In genomic region chr7:24477807-24478655, GRCh38 we compare ENCODE assay signal across 9 cellular contexts.
A peak's percentile ranks its signal among the peaks of the same experiment; 100 is the strongest.
DNase-seq lines count a peak whose midpoint lies in the region; ATAC-seq and TF ChIP-seq lines count a peak whose summit lies in the region.
"Had no signal": no experiment of that assay in that cellular context is flagged by ENCODE, and none has a peak within 500 bp of the region (broad histone marks: within the 10 kb centered on the region; RNA-seq: fewer than 3 reads in every experiment).

No MANE protein-coding gene starts in this region.

- H3K4me2 ChIP-seq in KMS-11 = peak overlapping the region; percentile 3; the same call in 1 of the 2 replicates

- H3K9me3 Mint-ChIP-seq in CD8-positive, alpha-beta T cell = no peaks in the 10 kb centered on the region

- no peaks in the 10 kb centered on the region for H4K20me1 ChIP-seq in KMS-11 (ENCODE audit: insufficient read depth)

- no peak for TF ChIP-seq CTCF in AG09309 (IDR thresholded peaks at IDR 0.05; ENCODE audit: control insufficient read depth, insufficient read depth, low read depth, low read length, missing control alignments)
- TF ChIP-seq CTCF in KMS-11 (conservative IDR thresholded peaks at IDR 0.05; ENCODE audit: low read depth, low read length) = no peak
- no peak for TF ChIP-seq CTCF in body of pancreas (IDR thresholded peaks at IDR 0.05)
- no peak for TF ChIP-seq CTCF in right lobe of liver (IDR thresholded peaks at IDR 0.05)
- TF ChIP-seq CTCF in CD8-positive, alpha-beta T cell (IDR thresholded peaks at IDR 0.05) = no peak

- peaks cover 14% of the 10 kb centered on the region for H3K4me1 ChIP-seq in KMS-11 (ENCODE audit: low read depth, poor library complexity, severe bottlenecking)
- H3K4me1 ChIP-seq in body of pancreas = peaks cover 36% of the 10 kb centered on the region
- peaks cover 0 to 21% (median 8%) of the 10 kb centered on the region in 4 donors for H3K4me1 ChIP-seq in right lobe of liver
- H3K4me1 ChIP-seq in CD8-positive, alpha-beta T cell (ENCODE audit: insufficient read depth, low read length) = no peaks in the 10 kb centered on the region

- H3K36me3 ChIP-seq in KMS-11 (ENCODE audit: insufficient read depth) (no peaks in the 10 kb centered on the region), body of pancreas (replicated peaks in 1 of 2; ENCODE audit: insufficient read depth in 1 of 2, low read depth in 2 of 2) (no peaks in the 10 kb centered on the region), right lobe of liver (no peaks in the 10 kb centered on the region)
- H3K36me3 ChIP-seq in CD8-positive, alpha-beta T cell (ENCODE audit: insufficient read depth, low read length) = no peaks in the 10 kb centered on the region

- no peak overlapping the region for H3K4me3 Mint-ChIP-seq in CD8-positive, alpha-beta T cell

- TF ChIP-seq POLR2A in body of pancreas (IDR thresholded peaks at IDR 0.05) (no peak), right lobe of liver (IDR thresholded peaks at IDR 0.05) (no peak)

- H3K27me3 ChIP-seq in KMS-11 (ENCODE audit: insufficient read depth, low read depth) (no peaks in the 10 kb centered on the region), body of pancreas (no peaks in the 10 kb centered on the region), right lobe of liver (no peaks in the 10 kb centered on the region)
- no peaks in the 10 kb centered on the region for H3K27me3 ChIP-seq in CD8-positive, alpha-beta T cell (ENCODE audit: insufficient read depth, low read length)

- H3K9me3 ChIP-seq in body of pancreas = no peaks in the 10 kb centered on the region
- no peaks in the 10 kb centered on the region for H3K9me3 ChIP-seq in right lobe of liver
- H3K9me3 ChIP-seq in CD8-positive, alpha-beta T cell (ENCODE audit: low read length) = no peaks in the 10 kb centered on the region

- no peaks in the 10 kb centered on the region for H3K4me1 Mint-ChIP-seq in CD8-positive, alpha-beta T cell (ENCODE audit: low read depth)

- CTCF ChIA-PET in CD8-positive, alpha-beta T cell (lab: Charles Lee) = interaction anchor here (0.6 kb wide), 1 partner anchor 846 kb away, joined by 3 read pairs; no protein-coding TSS in a partner anchor

- H3K4me3 ChIP-seq in AG09309 (ENCODE audit: control insufficient read depth, low read depth, low read length) (no peak overlapping the region), KMS-11 (IDR thresholded peaks at IDR 0.05; ENCODE audit: insufficient read depth, low read depth, low read length) (no peak overlapping the region), body of pancreas (no peak overlapping the region), right lobe of liver (no peak overlapping the region)
- H3K4me3 ChIP-seq in CD8-positive, alpha-beta T cell (ENCODE audit: low read depth, low read length) = no peak overlapping the region
- H3K4me3 ChIP-seq: skin epidermis had no signal

- DNase-seq in AG09309 (ENCODE audit: low read depth) (peak; percentile 55), body of pancreas (peak; percentile 13 to 48 (median 36)), right lobe of liver (no peak), NCI-H446 (lab: John Stamatoyannopoulos, UW) (no peak), HUDEP-2 (lab: John Stamatoyannopoulos, UW; ENCODE audit: unreplicated experiment in 76 of 76) (no peak)
- no peak for DNase-seq in CD8-positive, alpha-beta T cell

- H3K36me3 Mint-ChIP-seq in CD8-positive, alpha-beta T cell = no peaks in the 10 kb centered on the region

- no peak overlapping the region for H3K27ac ChIP-seq in KMS-11
- peak overlapping the region in 2 of 4 donors; percentile 37 to 42 for H3K27ac ChIP-seq in body of pancreas
- H3K27ac ChIP-seq in right lobe of liver = peak overlapping the region in 1 of 3 donors; percentile 10
- no peak overlapping the region for H3K27ac ChIP-seq in CD8-positive, alpha-beta T cell (ENCODE audit: low read depth, low read length)

- WGBS in body of pancreas, 2 donors = 42% methylated on average over 5 of the region's 5 CpGs
- 34% methylated on average over 5 of the region's 5 CpGs for WGBS in right lobe of liver (ENCODE audit: insufficient coverage, low coverage, low lambda C conversion rate, missing lambda C conversion rate)

- POLR2A ChIA-PET in CD8-positive, alpha-beta T cell (lab: Charles Lee) = no interaction called here

- peak overlapping the region; percentile 21; the same call in 1 of the 2 replicates for H2AFZ ChIP-seq in KMS-11 (ENCODE audit: low read depth)

- H3K27me3 Mint-ChIP-seq in CD8-positive, alpha-beta T cell (ENCODE audit: low read depth) = peaks cover 13% of the 10 kb centered on the region

- H3K79me2 ChIP-seq in KMS-11 (ENCODE audit: insufficient read depth, low read depth) = no peaks in the 10 kb centered on the region

- ATAC-seq in body of pancreas (peak; percentile 79), right lobe of liver (peak; percentile 51 to 73 (median 66)), HG02840 (IDR thresholded peaks at IDR 0.05; ENCODE audit: low FRiP score, unreplicated experiment) (no peak)
- ATAC-seq in CD8-positive, alpha-beta T cell = no peak

- intact Hi-C loops in body of pancreas (cut with DNase I) (no loop called here), right lobe of liver (cut with DNase I) (no loop called here)
- intact Hi-C loops in CD8-positive, alpha-beta T cell (cut with DNase I, micrococcal nuclease) = no loop called here

- no peak overlapping the region for H3K27ac Mint-ChIP-seq in CD8-positive, alpha-beta T cell

- H3K9ac ChIP-seq in KMS-11 = no peak overlapping the region

Comparison
In these comparisons a context has a peak if more than half of its experiments do, and no peak if none do; other contexts are left out.
1. DNase-seq: peak in AG09309 (single experiment) and body of pancreas (4 of 4); none in right lobe of liver (0 of 3), NCI-H446 (0 of 2), CD8-positive, alpha-beta T cell (0 of 7) and HUDEP-2 (0 of 76).
2. ATAC-seq: peak in body of pancreas (single experiment) and right lobe of liver (4 of 4); none in HG02840 (single experiment) and CD8-positive, alpha-beta T cell (single experiment).